Comparison of ENCODE assay signal across 15 cellular contexts in genomic region chr7:2819161-2819953, GRCh38. TPM values are rescaled to one million over a fixed set of nuclear protein-coding genes. Genes with fewer than 3 reads are reported as not detected.
DNase-seq lines count a peak whose midpoint lies in the region; ATAC-seq and TF ChIP-seq lines count a peak whose summit lies in the region.
"Had no signal": no experiment of that assay in that cellular context is flagged by ENCODE, and none has a peak within 500 bp of the region (broad histone marks: within the 10 kb centered on the region; RNA-seq: fewer than 3 reads in every experiment).

No MANE protein-coding gene starts in this region.

- H3K9me3 Mint-ChIP-seq in CD14-positive monocyte, result no peaks in the 10 kb centered on the region
- no peaks in the 10 kb centered on the region for H3K9me3 Mint-ChIP-seq in memory B cell
- H3K9me3 Mint-ChIP-seq: CD8-positive, alpha-beta T cell had no signal

- peaks cover 0 to 3% (median 0%) of the 10 kb centered on the region in 3 donors for H3K27me3 Mint-ChIP-seq in CD14-positive monocyte (ENCODE audit: low read depth in 3 of 3)
- no peaks in the 10 kb centered on the region for H3K27me3 Mint-ChIP-seq in memory B cell

- H3K36me3 Mint-ChIP-seq in CD14-positive monocyte (peaks cover 27 to 30% of the 10 kb centered on the region in 2 donors), memory B cell (peaks cover 8% of the 10 kb centered on the region)

- peaks cover 29% of the 10 kb centered on the region for H3K4me1 Mint-ChIP-seq in CD14-positive monocyte
- peaks cover 51% of the 10 kb centered on the region for H3K4me1 Mint-ChIP-seq in memory B cell

- no peak overlapping the region for H3K4me3 ChIP-seq in SJSA1
- H3K4me3 ChIP-seq: body of pancreas had no signal

- ATAC-seq in GM19043 (IDR thresholded peaks at IDR 0.05; ENCODE audit: low read depth, unreplicated experiment), result peak; percentile 39
- ATAC-seq in memory B cell (ENCODE audit: low read depth), result no peak
- ATAC-seq: body of pancreas; CD8-positive, alpha-beta T cell had no signal

- H3K4me3 Mint-ChIP-seq in CD14-positive monocyte (no peak overlapping the region), memory B cell (peak overlapping the region; percentile 22)
- H3K4me3 Mint-ChIP-seq: CD8-positive, alpha-beta T cell had no signal

- no peaks in the 10 kb centered on the region for H3K36me3 ChIP-seq in SJSA1

- DNase-seq in CD14-positive monocyte (ENCODE audit: low spot score) (no peak), SJSA1 (ENCODE audit: low read depth in 1 of 2, low spot score in 2 of 2) (no peak), memory B cell (ENCODE audit: low spot score in 2 of 2) (no peak), Kasumi-1 (lab: John Stamatoyannopoulos, UW) (no peak), NCI-H748 treated with DMSO at 0.1 percent for 48 hours (lab: John Stamatoyannopoulos, UW) (no peak), NOMO-1 treated with DMSO at 0.1 percent for 48 hours (lab: John Stamatoyannopoulos, UW; ENCODE audit: unreplicated experiment) (no peak), inferior parietal cortex (ENCODE audit: extremely low spot score) (no peak)
- DNase-seq: activated CD8-positive, alpha-beta memory T cell treated with anti-CD3 and anti-CD28 coated beads, Interleukin-2, amount 50 U/mL, for 48 hours; CD8-positive, alpha-beta T cell; NCI-H1930; NK-92 treated with Interleukin-12 subunit alpha and Interleukin-12 subunit beta, amount 100 ng/mL, for 24 hours; T-helper 9 cell had no signal

- no peak for TF ChIP-seq CTCF in CD14-positive monocyte (IDR thresholded peaks at IDR 0.05)

- intact Hi-C loops in CD14-positive monocyte (cut with micrococcal nuclease), result no loop called here

- peaks cover 83% of the 10 kb centered on the region for H3K4me1 ChIP-seq in SJSA1 (replicated peaks)
- H3K4me1 ChIP-seq: parathyroid adenoma had no signal

- H3K27me3 ChIP-seq in SJSA1 (replicated peaks), result no peaks in the 10 kb centered on the region
- H3K27me3 ChIP-seq: body of pancreas had no signal

- H3K9me3 ChIP-seq in SJSA1 (replicated peaks), result no peaks in the 10 kb centered on the region
- H3K9me3 ChIP-seq: body of pancreas had no signal

- peak overlapping the region; percentile 99 for H3K27ac ChIP-seq in SJSA1
- H3K27ac ChIP-seq: parathyroid adenoma had no signal

- peak overlapping the region in 6 of 7 donors; percentile 14 to 90 (median 23) for H3K27ac Mint-ChIP-seq in CD14-positive monocyte
- H3K27ac Mint-ChIP-seq in memory B cell, result peak overlapping the region; percentile 69
- H3K27ac Mint-ChIP-seq: CD8-positive, alpha-beta T cell had no signal

RNA-seq across cellular contexts. Expression of gene GNA12, which starts 24.8 kb away (rescaled TPM):
- 10 to 100 TPM in 1 of 2 donors, 1 to 10 TPM in 1; 3.4 to 10.6 TPM for polyA plus RNA-seq in CD14-positive monocyte
- total RNA-seq in SJSA1 (2014; rRNA removed; shearing (Covaris generic)), result 16.3 and 31.2 TPM in 2 replicates
